8 cellular contexts compared by ENCODE assay signal in the genomic region with DNA sequence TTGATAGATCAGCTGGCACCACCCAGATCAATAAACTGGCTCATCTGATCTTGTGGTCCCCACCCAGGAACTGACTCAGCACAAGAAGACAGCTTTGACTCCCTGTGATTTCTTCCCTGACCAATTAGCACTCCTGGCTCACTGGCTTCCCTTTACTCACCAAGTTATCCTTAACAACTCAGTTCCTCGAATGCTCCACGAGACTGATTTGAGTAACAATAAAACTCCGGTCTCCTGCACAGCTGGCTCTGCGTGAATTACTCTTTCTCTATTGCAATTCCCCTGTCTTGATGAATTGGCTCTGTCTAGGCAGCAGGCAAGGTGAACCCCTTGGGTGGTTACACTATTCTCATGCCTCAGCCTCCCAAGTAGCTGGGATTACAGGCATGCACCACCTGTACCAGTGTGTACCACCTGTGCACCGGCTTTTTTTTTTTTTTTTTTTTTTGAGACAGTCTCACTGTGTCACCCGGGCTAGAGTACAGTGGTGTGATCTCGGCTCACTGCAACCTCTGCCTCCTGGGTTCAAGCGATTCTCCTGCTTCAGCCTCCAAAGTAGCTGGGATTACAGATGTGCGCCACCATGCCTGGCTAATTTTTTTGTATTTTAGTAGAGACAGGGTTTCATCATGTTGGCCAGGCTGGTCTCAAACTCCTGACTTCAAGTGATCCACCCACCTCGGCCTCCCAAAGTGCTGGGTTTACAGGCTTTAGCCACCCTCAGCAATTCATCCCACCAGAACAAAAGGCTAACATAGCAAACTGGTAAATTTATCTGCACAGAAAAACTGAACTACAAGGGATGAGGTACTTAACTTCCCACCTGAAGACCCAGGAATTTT. TPM values are rescaled to one million over a fixed set of nuclear protein-coding genes. Genes with fewer than 3 reads are reported as not detected.
DNase-seq lines count a peak whose midpoint lies in the region; ATAC-seq, FAIRE-seq and TF ChIP-seq lines count a peak whose summit lies in the region.
"Not testable (repeated sequence)": the region's sequence is repeated elsewhere in the genome, so short reads cannot be mapped to it uniquely, and the experiment has no call there.

No MANE protein-coding gene starts in this region.

- H3K27me3 Mint-ChIP-seq in activated naive CD4-positive, alpha-beta T cell treated with anti-CD3 and anti-CD28 coated beads, Interleukin-2, amount 10 ng/mL, durations not matched to agents 7 days and 5 days, result peaks cover 16% of the 10 kb centered on the region
- H3K27me3 Mint-ChIP-seq in effector memory CD8-positive, alpha-beta T cell, result not testable (repeated sequence)

- not testable (repeated sequence) for FAIRE-seq in pancreas (lab: Jason Lieb, UNC)

- H3K27ac ChIP-seq in layer of hippocampus (ENCODE audit: low read depth, low read length), result peak overlapping the region; percentile 96
- peak overlapping the region in 3 of 4 donors; percentile 58 to 90 (median 74) for H3K27ac ChIP-seq in pancreas
- H3K27ac ChIP-seq in tibial artery, result peak overlapping the region; percentile 62 to 77

- H3K36me3 ChIP-seq in pancreas, tibial artery: not testable (repeated sequence)

- 70 to 73% methylated on average over 10 of the region's 10 CpGs for WGBS in pancreas, 2 donors

- CTCF ChIA-PET in activated naive CD4-positive, alpha-beta T cell treated with anti-CD3 and anti-CD28 coated beads, Interleukin-2, amount 10 ng/mL, durations not matched to agents 7 days and 5 days (lab: Charles Lee), result not testable (repeated sequence)

- peak overlapping the region; percentile 95 for H3K27ac Mint-ChIP-seq in activated naive CD4-positive, alpha-beta T cell treated with anti-CD3 and anti-CD28 coated beads, Interleukin-2, amount 10 ng/mL, durations not matched to agents 7 days and 5 days
- H3K27ac Mint-ChIP-seq in effector memory CD8-positive, alpha-beta T cell, result peak overlapping the region; percentile 99 to 100

- DNase-seq in EL (peak; percentile 32), LHCN-M2 (ENCODE audit: low read depth) (peak; percentile 12), SKM-1 treated with dmso at 0.1 percent for 144 hours (lab: John Stamatoyannopoulos, UW; ENCODE audit: unreplicated experiment) (peak; percentile 52)
- not testable (repeated sequence) for DNase-seq in activated naive CD4-positive, alpha-beta T cell treated with anti-CD3 and anti-CD28 coated beads, Interleukin-2, amount 10 ng/mL, durations not matched to agents 7 days and 5 days; effector memory CD8-positive, alpha-beta T cell; pancreas; tibial artery

- H3K9me3 ChIP-seq in pancreas, tibial artery: not testable (repeated sequence)

- not testable (repeated sequence) for H3K36me3 Mint-ChIP-seq in activated naive CD4-positive, alpha-beta T cell treated with anti-CD3 and anti-CD28 coated beads, Interleukin-2, amount 10 ng/mL, durations not matched to agents 7 days and 5 days
- H3K36me3 Mint-ChIP-seq in effector memory CD8-positive, alpha-beta T cell (ENCODE audit: insufficient read depth), result peaks cover 34% of the 10 kb centered on the region

- not testable (repeated sequence) for H3K9me3 Mint-ChIP-seq in activated naive CD4-positive, alpha-beta T cell treated with anti-CD3 and anti-CD28 coated beads, Interleukin-2, amount 10 ng/mL, durations not matched to agents 7 days and 5 days; effector memory CD8-positive, alpha-beta T cell

- not testable (repeated sequence) for TF ChIP-seq CTCF in pancreas (IDR thresholded peaks at IDR 0.05); tibial artery (IDR thresholded peaks at IDR 0.05)

- peaks cover 26% of the 10 kb centered on the region for H3K4me1 Mint-ChIP-seq in activated naive CD4-positive, alpha-beta T cell treated with anti-CD3 and anti-CD28 coated beads, Interleukin-2, amount 10 ng/mL, durations not matched to agents 7 days and 5 days
- peaks cover 12 to 14% of the 10 kb centered on the region in 2 donors for H3K4me1 Mint-ChIP-seq in effector memory CD8-positive, alpha-beta T cell (ENCODE audit: low read depth in 2 of 2)

- ATAC-seq in effector memory CD8-positive, alpha-beta T cell (replicated peaks), result not testable (repeated sequence)
- ATAC-seq in pancreas, result peak in 3 of 4 donors; percentile 1 to 4 (median 2)

- intact Hi-C loops in pancreas (cut with DNase I); tibial artery (cut with DNase I; ENCODE audit: low total_unique reads): not testable (repeated sequence)

- H3K4me3 ChIP-seq in pancreas, result peak overlapping the region in 2 of 4 donors; percentile 44 to 49
- peak overlapping the region; percentile 42 to 51 for H3K4me3 ChIP-seq in tibial artery

- not testable (repeated sequence) for H3K4me1 ChIP-seq in pancreas
- peaks cover 0 to 13% (median 2%) of the 10 kb centered on the region in 4 donors for H3K4me1 ChIP-seq in tibial artery

- H3K4me3 Mint-ChIP-seq in activated naive CD4-positive, alpha-beta T cell treated with anti-CD3 and anti-CD28 coated beads, Interleukin-2, amount 10 ng/mL, durations not matched to agents 7 days and 5 days, result peak overlapping the region; percentile 74
- peak overlapping the region; percentile 78 to 91 for H3K4me3 Mint-ChIP-seq in effector memory CD8-positive, alpha-beta T cell

- H3K27me3 ChIP-seq in layer of hippocampus (ENCODE audit: control insufficient read depth, insufficient read depth, low read length); pancreas; tibial artery: not testable (repeated sequence)

RNA-seq across cellular contexts. Expression of a gene that starts 33.7 kb away (rescaled TPM):
- total RNA-seq in LHCN-M2 (2014; rRNA removed), result not detected in 2 replicates
- polyA plus RNA-seq in LHCN-M2 (2012), result not detected
- total RNA-seq in pancreas, result under 1 TPM; 0.03 to 0.43 (median 0.09) TPM
- polyA plus RNA-seq in pancreas, result under 1 TPM; 0.30 to 0.59 TPM

RNA-seq across cellular contexts. Expression of a gene that starts 34.2 kb away (rescaled TPM):
- total RNA-seq in LHCN-M2 (2014; rRNA removed) (36.7 and 37.5 TPM in 2 replicates), pancreas (1 to 10 TPM; 3.7 to 9.0 (median 7.9) TPM)
- 23.7 TPM for polyA plus RNA-seq in LHCN-M2 (2012)
- polyA plus RNA-seq in pancreas, result 10 to 100 TPM in 1 of 2 donors, 1 to 10 TPM in 1; 7.9 to 12.8 TPM
